8 cellular contexts compared by ENCODE assay signal in the genomic region with DNA sequence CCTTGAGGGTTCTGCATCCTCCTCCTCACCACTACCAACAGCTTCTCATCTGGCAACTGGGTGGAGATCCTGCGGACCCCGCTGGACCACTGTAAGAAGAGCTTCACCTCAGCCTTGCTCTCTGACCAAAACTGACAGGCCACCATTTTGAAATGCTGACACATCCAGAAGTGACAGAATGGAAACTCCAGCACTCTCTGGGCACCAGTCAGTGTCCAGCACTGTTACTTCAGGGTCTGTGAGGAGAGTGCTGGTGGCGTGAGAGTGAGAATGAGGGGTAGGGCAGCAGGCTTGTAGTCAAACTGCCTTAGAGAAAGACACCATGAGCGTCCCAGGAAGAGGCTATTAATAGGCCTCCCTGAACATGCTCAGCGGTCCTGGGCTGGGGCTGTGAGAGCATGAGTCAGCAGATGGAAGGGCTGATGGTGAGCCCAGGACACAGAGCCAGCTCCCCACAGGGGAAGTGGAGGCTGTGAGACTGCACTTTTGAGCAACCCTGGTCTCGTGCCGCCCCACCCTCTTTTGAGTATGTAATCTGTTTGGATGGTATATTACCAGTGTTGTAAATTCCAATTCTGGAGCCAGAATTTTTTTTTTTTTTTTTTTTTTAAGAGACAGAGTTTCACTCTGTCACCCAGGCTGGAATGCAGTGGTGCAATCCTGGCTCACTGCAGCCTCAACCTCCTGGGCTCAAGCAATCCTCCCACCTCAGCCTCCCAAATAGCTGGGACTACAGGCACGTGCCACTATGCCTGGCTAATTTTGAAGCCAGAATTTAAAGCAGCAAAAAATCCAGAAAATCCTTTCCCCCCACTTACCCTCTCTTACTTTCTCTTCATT. TPM values are rescaled to one million over a fixed set of nuclear protein-coding genes. Genes with fewer than 3 reads are reported as not detected.
A peak's percentile ranks its signal among the peaks of the same experiment; 100 is the strongest.
DNase-seq lines count a peak whose midpoint lies in the region; ATAC-seq and TF ChIP-seq lines count a peak whose summit lies in the region.

No MANE protein-coding gene starts in this region.

- H3K27me3 Mint-ChIP-seq in activated CD4-positive, alpha-beta memory T cell treated with anti-CD3 and anti-CD28 coated beads, Interleukin-2, amount 10 ng/mL, durations not matched to agents 7 days and 5 days = no peaks in the 10 kb centered on the region

- ATAC-seq in omental fat pad (ENCODE audit: low FRiP score) = peak; percentile 62
- ATAC-seq in HG03571 (IDR thresholded peaks at IDR 0.05; ENCODE audit: unreplicated experiment) = no peak

- no peak overlapping the region for H3K27ac Mint-ChIP-seq in activated CD4-positive, alpha-beta memory T cell treated with anti-CD3 and anti-CD28 coated beads, Interleukin-2, amount 10 ng/mL, durations not matched to agents 7 days and 5 days

- H3K9me3 Mint-ChIP-seq in activated CD4-positive, alpha-beta memory T cell treated with anti-CD3 and anti-CD28 coated beads, Interleukin-2, amount 10 ng/mL, durations not matched to agents 7 days and 5 days = no peaks in the 10 kb centered on the region

- POLR2A ChIA-PET in activated CD4-positive, alpha-beta memory T cell treated with anti-CD3 and anti-CD28 coated beads, Interleukin-2, amount 10 ng/mL, durations not matched to agents 7 days and 5 days (lab: Charles Lee) = interaction anchor here (1.3 kb wide), 1 partner anchor 11 kb away, joined by 4 read pairs; no protein-coding TSS in a partner anchor

- H3K4me1 Mint-ChIP-seq in activated CD4-positive, alpha-beta memory T cell treated with anti-CD3 and anti-CD28 coated beads, Interleukin-2, amount 10 ng/mL, durations not matched to agents 7 days and 5 days = peaks cover 8% of the 10 kb centered on the region

- CTCF ChIA-PET in activated CD4-positive, alpha-beta memory T cell treated with anti-CD3 and anti-CD28 coated beads, Interleukin-2, amount 10 ng/mL, durations not matched to agents 7 days and 5 days (lab: Charles Lee) = interaction anchor here (0.6 to 1.2 kb wide), 3 partner anchors 15 to 36 kb away, joined by 3 read pairs; no protein-coding TSS in a partner anchor

- TF ChIP-seq CTCF in omental fat pad (IDR thresholded peaks at IDR 0.05) = no peak

- DNase-seq in GDM1 (lab: John Stamatoyannopoulos, UW) (peak; percentile 75), RPMI7951 (ENCODE audit: low read depth) (peak; percentile 93), fibroblast of gingiva (ENCODE audit: low read depth) (peak; percentile 99), omental fat pad (ENCODE audit: low spot score) (peak; percentile 65), NK-92 (lab: John Stamatoyannopoulos, UW; ENCODE audit: unreplicated experiment) (no peak)
- DNase-seq in activated CD4-positive, alpha-beta T cell treated with anti-CD3 and anti-CD28 coated beads, Interleukin-2, amount 50 U/mL, for 4 hours = no peak
- DNase-seq in activated CD4-positive, alpha-beta memory T cell treated with anti-CD3 and anti-CD28 coated beads, Interleukin-2, amount 10 ng/mL, durations not matched to agents 7 days and 5 days = no peak

- no peak overlapping the region for H3K4me3 Mint-ChIP-seq in activated CD4-positive, alpha-beta memory T cell treated with anti-CD3 and anti-CD28 coated beads, Interleukin-2, amount 10 ng/mL, durations not matched to agents 7 days and 5 days

- no peaks in the 10 kb centered on the region for H3K36me3 Mint-ChIP-seq in activated CD4-positive, alpha-beta memory T cell treated with anti-CD3 and anti-CD28 coated beads, Interleukin-2, amount 10 ng/mL, durations not matched to agents 7 days and 5 days (ENCODE audit: low read depth)

RNA-seq across cellular contexts. Expression of a gene that starts 34.4 kb away (rescaled TPM):
- 10.1 and 12.0 TPM in 2 replicates for total RNA-seq in RPMI7951 (2014; rRNA removed; shearing (Covaris generic))
- total RNA-seq in omental fat pad = 10 to 100 TPM; 21.0 to 66.7 (median 37.1) TPM
- 1 to 10 TPM; 8.0 to 8.2 TPM for total RNA-seq in activated CD4-positive, alpha-beta memory T cell treated with anti-CD3 and anti-CD28 coated beads, Interleukin-2, amount 10 ng/mL, durations not matched to agents 7 days and 5 days

Comparison
In these comparisons a context has a peak if more than half of its experiments do, and no peak if none do; other contexts are left out.
1. DNase-seq: peak in GDM1 (single experiment), RPMI7951 (single experiment), fibroblast of gingiva (single experiment) and omental fat pad (single experiment); none in activated CD4-positive, alpha-beta T cell treated with anti-CD3 and anti-CD28 coated beads, Interleukin-2, amount 50 U/mL, for 4 hours (0 of 2), activated CD4-positive, alpha-beta memory T cell treated with anti-CD3 and anti-CD28 coated beads, Interleukin-2, amount 10 ng/mL, durations not matched to agents 7 days and 5 days (single experiment) and NK-92 (single experiment).